ENCODE assay signal across 1 cellular context in the genomic region with DNA sequence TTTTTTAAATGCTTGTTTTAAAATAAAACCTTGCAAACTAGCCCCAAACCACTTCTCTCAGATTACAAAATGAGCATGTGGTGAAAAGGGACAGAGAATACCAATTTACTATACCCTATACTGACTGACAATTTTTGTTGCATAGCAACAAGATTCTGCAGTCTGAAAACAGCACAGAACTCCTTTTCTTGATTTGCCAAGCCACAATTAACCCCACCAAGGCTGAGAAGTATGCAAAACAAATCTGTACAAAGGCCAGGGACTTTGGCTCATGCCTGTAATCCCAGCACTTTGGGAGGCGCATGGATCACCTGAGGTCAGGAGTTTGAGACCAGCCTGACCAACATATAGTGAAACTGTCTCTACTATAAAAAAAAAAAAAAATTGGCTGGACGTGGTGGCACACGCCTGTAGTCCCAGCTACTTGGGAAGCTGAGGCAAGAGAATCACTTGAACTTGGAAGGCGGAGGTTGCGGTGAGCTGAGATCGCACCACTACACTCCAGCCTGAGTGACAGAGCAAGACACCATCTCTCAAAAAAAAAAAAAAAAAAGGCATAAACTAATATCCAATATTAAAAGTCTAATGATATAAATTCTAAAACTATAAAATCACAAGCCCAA.
TF ChIP-seq lines count a peak whose summit lies in the region.

No MANE protein-coding gene starts in this region.

TF ChIP-seq in HEK293, 187 proteins besides CTCF, POLR2A, EP300 and RAD21 (continued from another document):
- TF ChIP-seq ZNF341 (tag by site-specific recombination; IDR thresholded peaks at IDR 0.05; ENCODE audit: low read depth) (no peak), BCL11B (tag by site-specific recombination; IDR thresholded peaks at IDR 0.05; ENCODE audit: low read depth) (no peak), OVOL3 (tag by site-specific recombination; IDR thresholded peaks at IDR 0.05) (no peak), ZNF157 (tag by site-specific recombination; IDR thresholded peaks at IDR 0.05) (no peak), KLF9 (tag by site-specific recombination; IDR thresholded peaks at IDR 0.05; ENCODE audit: low read depth) (no peak), ZNF16 (tag by site-specific recombination; IDR thresholded peaks at IDR 0.05; ENCODE audit: low read depth) (no peak), ZBTB20 (tag by site-specific recombination; IDR thresholded peaks at IDR 0.05) (no peak), ZNF274 (IDR thresholded peaks at IDR 0.05; ENCODE audit: low read length) (no peak), ZNF274 (tag by site-specific recombination; IDR thresholded peaks at IDR 0.05; ENCODE audit: borderline replicate concordance) (no peak), ZNF585B (tag by site-specific recombination; IDR thresholded peaks at IDR 0.05) (no peak), ZNF610 (tag by site-specific recombination; IDR thresholded peaks at IDR 0.05; ENCODE audit: borderline replicate concordance) (no peak), ZNF791 (tag by site-specific recombination; IDR thresholded peaks at IDR 0.05) (no peak), SETDB1 (IDR thresholded peaks at IDR 0.05; ENCODE audit: insufficient read length, low read length) (no peak), ZNF350 (tag by site-specific recombination; IDR thresholded peaks at IDR 0.05) (no peak), ZNF544 (tag by site-specific recombination; IDR thresholded peaks at IDR 0.05) (no peak), ZNF133 (tag by site-specific recombination; IDR thresholded peaks at IDR 0.05) (no peak), ZNF521 (tag by site-specific recombination; IDR thresholded peaks at IDR 0.05) (no peak), ZNF324 (tag by site-specific recombination; IDR thresholded peaks at IDR 0.05) (no peak), ZNF785 (tag by site-specific recombination; IDR thresholded peaks at IDR 0.05) (no peak), GLI4 (tag by site-specific recombination; IDR thresholded peaks at IDR 0.05) (no peak), ZNF76 (tag by site-specific recombination; IDR thresholded peaks at IDR 0.05; ENCODE audit: borderline replicate concordance, low read depth) (no peak), HOXD13 (CRISPR knock-in tag; IDR thresholded peaks at IDR 0.05; ENCODE audit: borderline replicate concordance) (no peak), MZF1 (tag by site-specific recombination; IDR thresholded peaks at IDR 0.05; ENCODE audit: borderline replicate concordance) (no peak), ZSCAN16 (tag by site-specific recombination; IDR thresholded peaks at IDR 0.05) (no peak), ZNF629 (tag by site-specific recombination; IDR thresholded peaks at IDR 0.05) (no peak), KLF10 (tag by site-specific recombination; IDR thresholded peaks at IDR 0.05) (no peak), ZSCAN23 (tag by site-specific recombination; IDR thresholded peaks at IDR 0.05) (no peak)
- TF ChIP-seq, protein P1, sequence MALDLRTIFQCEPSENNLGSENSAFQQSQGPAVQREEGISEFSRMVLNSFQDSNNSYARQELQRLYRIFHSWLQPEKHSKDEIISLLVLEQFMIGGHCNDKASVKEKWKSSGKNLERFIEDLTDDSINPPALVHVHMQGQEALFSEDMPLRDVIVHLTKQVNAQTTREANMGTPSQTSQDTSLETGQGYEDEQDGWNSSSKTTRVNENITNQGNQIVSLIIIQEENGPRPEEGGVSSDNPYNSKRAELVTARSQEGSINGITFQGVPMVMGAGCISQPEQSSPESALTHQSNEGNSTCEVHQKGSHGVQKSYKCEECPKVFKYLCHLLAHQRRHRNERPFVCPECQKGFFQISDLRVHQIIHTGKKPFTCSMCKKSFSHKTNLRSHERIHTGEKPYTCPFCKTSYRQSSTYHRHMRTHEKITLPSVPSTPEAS (tag by site-specific recombination; IDR thresholded peaks at IDR 0.05), result no peak
- TF ChIP-seq, protein P2, sequence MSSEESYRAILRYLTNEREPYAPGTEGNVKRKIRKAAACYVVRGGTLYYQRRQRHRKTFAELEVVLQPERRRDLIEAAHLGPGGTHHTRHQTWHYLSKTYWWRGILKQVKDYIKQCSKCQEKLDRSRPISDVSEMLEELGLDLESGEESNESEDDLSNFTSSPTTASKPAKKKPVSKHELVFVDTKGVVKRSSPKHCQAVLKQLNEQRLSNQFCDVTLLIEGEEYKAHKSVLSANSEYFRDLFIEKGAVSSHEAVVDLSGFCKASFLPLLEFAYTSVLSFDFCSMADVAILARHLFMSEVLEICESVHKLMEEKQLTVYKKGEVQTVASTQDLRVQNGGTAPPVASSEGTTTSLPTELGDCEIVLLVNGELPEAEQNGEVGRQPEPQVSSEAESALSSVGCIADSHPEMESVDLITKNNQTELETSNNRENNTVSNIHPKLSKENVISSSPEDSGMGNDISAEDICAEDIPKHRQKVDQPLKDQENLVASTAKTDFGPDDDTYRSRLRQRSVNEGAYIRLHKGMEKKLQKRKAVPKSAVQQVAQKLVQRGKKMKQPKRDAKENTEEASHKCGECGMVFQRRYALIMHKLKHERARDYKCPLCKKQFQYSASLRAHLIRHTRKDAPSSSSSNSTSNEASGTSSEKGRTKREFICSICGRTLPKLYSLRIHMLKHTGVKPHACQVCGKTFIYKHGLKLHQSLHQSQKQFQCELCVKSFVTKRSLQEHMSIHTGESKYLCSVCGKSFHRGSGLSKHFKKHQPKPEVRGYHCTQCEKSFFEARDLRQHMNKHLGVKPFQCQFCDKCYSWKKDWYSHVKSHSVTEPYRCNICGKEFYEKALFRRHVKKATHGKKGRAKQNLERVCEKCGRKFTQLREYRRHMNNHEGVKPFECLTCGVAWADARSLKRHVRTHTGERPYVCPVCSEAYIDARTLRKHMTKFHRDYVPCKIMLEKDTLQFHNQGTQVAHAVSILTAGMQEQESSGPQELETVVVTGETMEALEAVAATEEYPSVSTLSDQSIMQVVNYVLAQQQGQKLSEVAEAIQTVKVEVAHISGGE (tag by site-specific recombination; conservative IDR thresholded peaks at IDR 0.05; ENCODE audit: low read depth), result no peak
- TF ChIP-seq, protein P3, sequence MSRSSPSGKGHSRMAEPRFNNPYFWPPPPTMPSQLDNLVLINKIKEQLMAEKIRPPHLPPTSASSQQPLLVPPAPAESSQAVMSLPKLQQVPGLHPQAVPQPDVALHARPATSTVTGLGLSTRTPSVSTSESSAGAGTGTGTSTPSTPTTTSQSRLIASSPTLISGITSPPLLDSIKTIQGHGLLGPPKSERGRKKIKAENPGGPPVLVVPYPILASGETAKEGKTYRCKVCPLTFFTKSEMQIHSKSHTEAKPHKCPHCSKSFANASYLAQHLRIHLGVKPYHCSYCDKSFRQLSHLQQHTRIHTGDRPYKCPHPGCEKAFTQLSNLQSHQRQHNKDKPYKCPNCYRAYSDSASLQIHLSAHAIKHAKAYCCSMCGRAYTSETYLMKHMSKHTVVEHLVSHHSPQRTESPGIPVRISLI (tag by site-specific recombination; IDR thresholded peaks at IDR 0.05), result peak; percentile 90
- TF ChIP-seq, protein P4, sequence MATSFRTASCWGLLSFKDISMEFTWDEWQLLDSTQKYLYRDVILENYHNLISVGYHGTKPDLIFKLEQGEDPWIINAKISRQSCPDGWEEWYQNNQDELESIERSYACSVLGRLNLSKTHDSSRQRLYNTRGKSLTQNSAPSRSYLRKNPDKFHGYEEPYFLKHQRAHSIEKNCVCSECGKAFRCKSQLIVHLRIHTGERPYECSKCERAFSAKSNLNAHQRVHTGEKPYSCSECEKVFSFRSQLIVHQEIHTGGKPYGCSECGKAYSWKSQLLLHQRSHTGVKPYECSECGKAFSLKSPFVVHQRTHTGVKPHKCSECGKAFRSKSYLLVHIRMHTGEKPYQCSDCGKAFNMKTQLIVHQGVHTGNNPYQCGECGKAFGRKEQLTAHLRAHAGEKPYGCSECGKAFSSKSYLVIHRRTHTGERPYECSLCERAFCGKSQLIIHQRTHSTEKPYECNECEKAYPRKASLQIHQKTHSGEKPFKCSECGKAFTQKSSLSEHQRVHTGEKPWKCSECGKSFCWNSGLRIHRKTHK (tag by site-specific recombination; IDR thresholded peaks at IDR 0.05), result no peak
- TF ChIP-seq, protein P5, sequence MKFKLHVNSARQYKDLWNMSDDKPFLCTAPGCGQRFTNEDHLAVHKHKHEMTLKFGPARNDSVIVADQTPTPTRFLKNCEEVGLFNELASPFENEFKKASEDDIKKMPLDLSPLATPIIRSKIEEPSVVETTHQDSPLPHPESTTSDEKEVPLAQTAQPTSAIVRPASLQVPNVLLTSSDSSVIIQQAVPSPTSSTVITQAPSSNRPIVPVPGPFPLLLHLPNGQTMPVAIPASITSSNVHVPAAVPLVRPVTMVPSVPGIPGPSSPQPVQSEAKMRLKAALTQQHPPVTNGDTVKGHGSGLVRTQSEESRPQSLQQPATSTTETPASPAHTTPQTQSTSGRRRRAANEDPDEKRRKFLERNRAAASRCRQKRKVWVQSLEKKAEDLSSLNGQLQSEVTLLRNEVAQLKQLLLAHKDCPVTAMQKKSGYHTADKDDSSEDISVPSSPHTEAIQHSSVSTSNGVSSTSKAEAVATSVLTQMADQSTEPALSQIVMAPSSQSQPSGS (tag by site-specific recombination; IDR thresholded peaks at IDR 0.05; ENCODE audit: low read depth), result no peak
